Comparison of ENCODE assay signal across 18 cellular contexts in the genomic region with DNA sequence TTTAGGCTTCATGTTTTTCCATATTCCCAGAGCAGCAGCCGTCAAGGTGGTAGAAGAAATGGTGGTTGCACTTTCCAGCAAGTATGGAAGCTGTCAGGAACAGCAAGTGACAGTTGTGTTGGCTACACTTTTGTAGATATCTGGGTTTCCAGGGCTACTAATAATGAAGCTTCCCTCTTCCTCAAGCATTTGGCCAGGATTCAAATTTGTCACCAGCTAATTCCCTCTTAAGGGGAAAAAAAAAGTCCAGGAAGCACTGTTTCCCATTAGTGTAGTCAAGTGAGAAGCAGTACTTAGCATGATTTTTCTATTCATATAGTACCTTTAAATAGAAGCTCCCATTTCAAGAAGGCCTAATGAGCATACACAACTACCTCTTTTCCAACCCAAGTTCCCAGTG.
"Had no signal": no experiment of that assay in that cellular context is flagged by ENCODE, and none has a peak within 500 bp of the region (broad histone marks: within the 10 kb centered on the region; RNA-seq: fewer than 3 reads in every experiment).

No MANE protein-coding gene starts in this region.

- DNase-seq: activated CD4-positive, alpha-beta T cell treated with anti-CD3 and anti-CD28 coated beads for 1 hour; activated CD4-positive, alpha-beta T cell treated with anti-CD3 and anti-CD28 coated beads, Interleukin-2, amount 50 U/mL, for 1 hour; activated effector memory CD4-positive, alpha-beta T cell treated with Interleukin-2 at 50 U/mL for 16 hours; activated naive CD4-positive, alpha-beta T cell treated with anti-CD3 and anti-CD28 coated beads, Interleukin-2, amount 10 ng/mL, durations not matched to agents 7 days and 5 days; activated T-cell treated with anti-CD3 and anti-CD28 coated beads, Interleukin-2, amount 50 U/mL, for 4 hours; cerebellar nuclear complex; glutamatergic neuron; hippocampal formation; midbrain; natural killer cell; retina; stimulated activated CD4-positive, alpha-beta T cell treated with anti-CD3 and anti-CD28 coated beads, Interleukin-4, amount 100 ng/mL, for 24 hours; stimulated activated naive CD4-positive, alpha-beta T cell treated with Interleukin-2 at 50 U/mL for 16 hours; upper lobe of left lung; WERI-Rb-1 had no signal

- H3K4me3 ChIP-seq: coronary artery, esophagus muscularis mucosa, thoracic aorta, upper lobe of left lung had no signal

- ATAC-seq: activated T-cell treated with anti-CD3 and anti-CD28 coated beads, Interleukin-2, amount 50 U/mL, for 4 hours; natural killer cell had no signal
